8 cellular contexts compared by ENCODE assay signal in the genomic region with DNA sequence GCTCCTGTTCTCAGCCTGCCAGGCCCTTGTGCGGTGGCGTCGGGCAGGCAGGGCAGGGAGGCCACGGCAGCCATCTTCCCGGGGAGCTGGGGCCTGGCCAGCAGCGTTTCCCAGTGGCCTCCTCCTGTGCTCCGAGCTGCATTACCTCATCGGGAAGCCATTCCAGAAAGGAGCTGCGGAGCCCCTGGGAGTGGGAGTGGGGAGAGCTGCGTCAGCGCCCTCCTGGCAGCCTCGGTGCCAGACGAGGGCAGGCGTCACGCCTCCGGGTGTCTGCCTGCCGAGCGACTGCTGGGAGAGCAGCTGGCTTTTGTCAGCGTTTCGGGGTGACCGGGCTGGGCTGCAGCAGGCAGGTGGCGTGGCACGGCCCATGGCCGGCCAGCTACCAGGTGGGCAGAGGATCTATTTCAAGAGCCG. TPM values are rescaled to one million over a fixed set of nuclear protein-coding genes. Genes with fewer than 3 reads are reported as not detected.
DNase-seq lines count a peak whose midpoint lies in the region; ATAC-seq and TF ChIP-seq lines count a peak whose summit lies in the region.

No MANE protein-coding gene starts in this region.

- peaks cover 7% of the 10 kb centered on the region for H3K4me1 Mint-ChIP-seq in activated CD4-positive, alpha-beta memory T cell treated with anti-CD3 and anti-CD28 coated beads, Interleukin-2, amount 10 ng/mL, durations not matched to agents 7 days and 5 days

- no peaks in the 10 kb centered on the region for H3K36me3 Mint-ChIP-seq in activated CD4-positive, alpha-beta memory T cell treated with anti-CD3 and anti-CD28 coated beads, Interleukin-2, amount 10 ng/mL, durations not matched to agents 7 days and 5 days (ENCODE audit: low read depth)

- H2AFZ ChIP-seq in PC-3 (ENCODE audit: low read length) = no peak overlapping the region
- H2AFZ ChIP-seq in fibroblast of lung (ENCODE audit: low read length) = no peak overlapping the region
- no peak overlapping the region for H2AFZ ChIP-seq in parathyroid adenoma

- H3K27me3 Mint-ChIP-seq in activated CD4-positive, alpha-beta memory T cell treated with anti-CD3 and anti-CD28 coated beads, Interleukin-2, amount 10 ng/mL, durations not matched to agents 7 days and 5 days = peaks cover 2% of the 10 kb centered on the region

- peaks cover 21% of the 10 kb centered on the region for H3K79me2 ChIP-seq in PC-3 (ENCODE audit: low read length)
- H3K79me2 ChIP-seq in fibroblast of lung (ENCODE audit: control insufficient read depth, insufficient read depth, low read length) = peaks cover 2% of the 10 kb centered on the region
- no peaks in the 10 kb centered on the region for H3K79me2 ChIP-seq in parathyroid adenoma

- H3K4me2 ChIP-seq in PC-3 (ENCODE audit: low read length) (peak overlapping the region; percentile 86), fibroblast of lung (ENCODE audit: extremely low read depth, insufficient read depth, low read length) (peak overlapping the region; percentile 66), parathyroid adenoma (ENCODE audit: low read length) (no peak overlapping the region)

- CTCF ChIA-PET in PC-3 (lab: Charles Lee) = interaction anchor here (0.9 kb wide), 1 partner anchor 109 kb away, joined by 4 read pairs; no protein-coding TSS in a partner anchor
- CTCF ChIA-PET in activated CD4-positive, alpha-beta memory T cell treated with anti-CD3 and anti-CD28 coated beads, Interleukin-2, amount 10 ng/mL, durations not matched to agents 7 days and 5 days (lab: Charles Lee) = interaction anchor here (0.8 to 4.9 kb wide), 5 partner anchors 10 to 288 kb away, joined by 3 to 85 read pairs (median 6); no protein-coding TSS in a partner anchor

- no peaks in the 10 kb centered on the region for H3K9me2 ChIP-seq in PC-3 (replicated peaks; ENCODE audit: low read length)

- H3K9me3 ChIP-seq in PC-3 (ENCODE audit: low read length) (no peaks in the 10 kb centered on the region), fibroblast of lung (ENCODE audit: control insufficient read depth, insufficient read depth, low read depth, low read length) (no peaks in the 10 kb centered on the region), parathyroid adenoma (ENCODE audit: control insufficient read depth, low read length) (no peaks in the 10 kb centered on the region)

- H4K20me1 ChIP-seq in PC-3 (ENCODE audit: low read length) = no peaks in the 10 kb centered on the region
- H4K20me1 ChIP-seq in fibroblast of lung (ENCODE audit: control insufficient read depth, extremely low read depth, insufficient read depth, low read length) = no peaks in the 10 kb centered on the region

- no peak overlapping the region for H3K4me3 ChIP-seq in PC-3 (ENCODE audit: low read length)
- peak overlapping the region in 1 of 4 experiments; percentile 44 for H3K4me3 ChIP-seq in fibroblast of lung (replicated peaks in 1 of 4; ENCODE audit: control extremely low read depth in 1 of 4, insufficient read depth in 1 of 4, low read depth in 3 of 4, low read length in 4 of 4)
- no peak overlapping the region for H3K4me3 ChIP-seq in parathyroid adenoma (ENCODE audit: low read depth, low read length)

- no TSS peak for BruUV-seq in PC-3 (replicated peaks; lab: Mats Ljungman, UMichigan)

- POLR2A ChIA-PET in PC-3 (lab: Charles Lee; ENCODE audit: unreplicated experiment) = interaction anchor here (1.1 kb wide), 1 partner anchor 28 kb away, joined by 23 read pairs; no protein-coding TSS in a partner anchor
- POLR2A ChIA-PET in activated CD4-positive, alpha-beta memory T cell treated with anti-CD3 and anti-CD28 coated beads, Interleukin-2, amount 10 ng/mL, durations not matched to agents 7 days and 5 days (lab: Charles Lee) = no interaction called here

- peaks cover 2% of the 10 kb centered on the region for H3K9me3 Mint-ChIP-seq in activated CD4-positive, alpha-beta memory T cell treated with anti-CD3 and anti-CD28 coated beads, Interleukin-2, amount 10 ng/mL, durations not matched to agents 7 days and 5 days

- no peak overlapping the region for H3K27ac Mint-ChIP-seq in activated CD4-positive, alpha-beta memory T cell treated with anti-CD3 and anti-CD28 coated beads, Interleukin-2, amount 10 ng/mL, durations not matched to agents 7 days and 5 days

- no peak overlapping the region for H3K4me3 Mint-ChIP-seq in activated CD4-positive, alpha-beta memory T cell treated with anti-CD3 and anti-CD28 coated beads, Interleukin-2, amount 10 ng/mL, durations not matched to agents 7 days and 5 days

- intact Hi-C loops in PC-3 (cut with micrococcal nuclease) = loop anchor here (2.0 kb wide), 2 partner anchors 61 to 109 kb away; no protein-coding TSS in a partner anchor

- H3K27me3 ChIP-seq in PC-3 (ENCODE audit: low read length) (no peaks in the 10 kb centered on the region), fibroblast of lung (ENCODE audit: control insufficient read depth, insufficient read depth, low read length) (no peaks in the 10 kb centered on the region), parathyroid adenoma (ENCODE audit: control insufficient read depth, insufficient read depth, low read length) (no peaks in the 10 kb centered on the region)

- H3K9ac ChIP-seq in PC-3 (ENCODE audit: low read length) (peak overlapping the region; percentile 86), fibroblast of lung (ENCODE audit: insufficient read depth, low read length) (peak overlapping the region; percentile 62), parathyroid adenoma (no peak overlapping the region)

- H3F3A ChIP-seq in PC-3 (ENCODE audit: low read length, unreplicated experiment) = no peaks in the 10 kb centered on the region

- H3K36me3 ChIP-seq in PC-3 (ENCODE audit: low read depth, low read length) (no peaks in the 10 kb centered on the region), fibroblast of lung (ENCODE audit: control insufficient read depth, insufficient read depth, low read length) (no peaks in the 10 kb centered on the region), parathyroid adenoma (ENCODE audit: control insufficient read depth, insufficient read depth, low read length) (no peaks in the 10 kb centered on the region)

- no peak for TF ChIP-seq CTCF in PC-3 (conservative IDR thresholded peaks at IDR 0.05; ENCODE audit: low read depth, low read length)
- no peak for TF ChIP-seq CTCF in fibroblast of lung (conservative IDR thresholded peaks at IDR 0.05 in 1 of 2, IDR thresholded peaks at IDR 0.05 in 1 of 2; ENCODE audit: low read depth in 1 of 2, low read length in 2 of 2)
- TF ChIP-seq CTCF in parathyroid adenoma (IDR thresholded peaks at IDR 0.05) = no peak

- peak; percentile 95 for DNase-seq in DMS 273 (lab: John Stamatoyannopoulos, UW; ENCODE audit: unreplicated experiment)
- no peak for DNase-seq in PC-3
- peak; percentile 90 to 98 for DNase-seq in fibroblast of lung (ENCODE audit: low read depth in 2 of 2)
- DNase-seq in NCI-H82 treated with DMSO at 0.1 percent for 48 hours (lab: John Stamatoyannopoulos, UW; ENCODE audit: unreplicated experiment) = no peak
- DNase-seq in activated CD4-positive, alpha-beta memory T cell treated with anti-CD3 and anti-CD28 coated beads, Interleukin-2, amount 10 ng/mL, durations not matched to agents 7 days and 5 days = no peak

- H3K4me1 ChIP-seq in PC-3 (ENCODE audit: insufficient read depth, low read length) (peaks cover 50% of the 10 kb centered on the region), fibroblast of lung (ENCODE audit: control insufficient read depth, extremely low read depth, insufficient read depth, low read length) (peaks cover 26% of the 10 kb centered on the region), parathyroid adenoma (peaks cover 12% of the 10 kb centered on the region)

- H3K27ac ChIP-seq in PC-3 (ENCODE audit: low read length) = peak overlapping the region; percentile 96
- peak overlapping the region; percentile 96 for H3K27ac ChIP-seq in fibroblast of lung (ENCODE audit: insufficient read depth, low read length)
- peak overlapping the region; percentile 69 for H3K27ac ChIP-seq in parathyroid adenoma

- ATAC-seq in PC-3 (no peak), GM19328 (IDR thresholded peaks at IDR 0.05; ENCODE audit: unreplicated experiment) (no peak), GM21737 (IDR thresholded peaks at IDR 0.05; ENCODE audit: unreplicated experiment) (no peak)

RNA-seq across cellular contexts. Expression of a gene that starts 30.9 kb away (rescaled TPM):
- total RNA-seq in PC-3 (2014; rRNA removed) (42.0 and 73.1 TPM in 2 replicates), fibroblast of lung (under 0.01 and 0.17 TPM in 2 replicates)
- 0.17 TPM in 1 of 2 replicates, not detected in the other for polyA plus RNA-seq in fibroblast of lung
- 0.06 and 0.76 TPM in 2 replicates for polyA plus RNA-seq in fibroblast of lung (2012)
- polyA minus RNA-seq in fibroblast of lung (ENCODE audit: low replicate concordance) = 0.41 TPM in 1 of 2 replicates, not detected in the other
- total RNA-seq in activated CD4-positive, alpha-beta memory T cell treated with anti-CD3 and anti-CD28 coated beads, Interleukin-2, amount 10 ng/mL, durations not matched to agents 7 days and 5 days = not detected

Comparison
In these comparisons a context has a peak if more than half of its experiments do, and no peak if none do; other contexts are left out.
1. DNase-seq: peak in DMS 273 (single experiment) and fibroblast of lung (2 of 2); none in PC-3 (single experiment), NCI-H82 treated with DMSO at 0.1 percent for 48 hours (single experiment) and activated CD4-positive, alpha-beta memory T cell treated with anti-CD3 and anti-CD28 coated beads, Interleukin-2, amount 10 ng/mL, durations not matched to agents 7 days and 5 days (single experiment).
2. RNA of a gene that starts 30.9 kb away (total RNA-seq): 42.0 to 73.1 TPM in PC-3; under 0.01 to 0.17 TPM in fibroblast of lung and not detected in activated CD4-positive, alpha-beta memory T cell treated with anti-CD3 and anti-CD28 coated beads, Interleukin-2, amount 10 ng/mL, durations not matched to agents 7 days and 5 days; every median in the first group is over 10 times any median in the second.
3. Peak in every context shown above with its lines, with median percentiles within 50 percentile points of each other: H3K27ac ChIP-seq.